ENCODE assay signal across 13 cellular contexts in the genomic region with DNA sequence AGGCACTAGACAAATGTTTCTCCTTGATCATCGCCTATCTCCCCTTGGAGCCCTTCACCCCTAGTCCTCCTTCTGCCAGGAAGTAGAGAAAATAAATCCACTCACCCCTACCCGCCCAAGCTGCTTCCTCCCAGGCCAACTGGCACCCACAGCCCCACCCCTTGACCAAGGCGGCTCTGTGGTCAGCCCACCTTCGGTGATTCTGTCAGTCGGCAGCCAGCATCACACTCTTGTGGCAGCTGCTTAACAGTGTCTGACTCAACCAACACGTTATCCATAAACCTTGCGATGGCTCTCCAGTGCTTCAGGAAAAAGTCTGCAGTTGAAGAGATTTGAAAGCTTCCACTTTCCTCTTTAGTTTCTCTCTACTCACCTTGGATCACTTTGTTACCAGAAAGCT. TPM values are rescaled to one million over a fixed set of nuclear protein-coding genes. Genes with fewer than 3 reads are reported as not detected.
A peak's percentile ranks its signal among the peaks of the same experiment; 100 is the strongest.
DNase-seq lines count a peak whose midpoint lies in the region; ATAC-seq and TF ChIP-seq lines count a peak whose summit lies in the region.
"Had no signal": no experiment of that assay in that cellular context is flagged by ENCODE, and none has a peak within 500 bp of the region (broad histone marks: within the 10 kb centered on the region; RNA-seq: fewer than 3 reads in every experiment).

No MANE protein-coding gene starts in this region.

- TF ChIP-seq CTCF in neural progenitor cell (IDR thresholded peaks at IDR 0.05) = no peak
- no peak for TF ChIP-seq CTCF in GM10266 (IDR thresholded peaks at IDR 0.05; ENCODE audit: control insufficient read depth, insufficient read depth, low read depth, missing control alignments)

- no peaks in the 10 kb centered on the region for H3K27me3 Mint-ChIP-seq in activated T-helper 2 cell treated with anti-CD3 and anti-CD28 coated beads, Interferon-gamma antibody, Interleukin-2, Interleukin-4, amounts not matched to agents 10 μg/mL and 5 μg/mL and 100 μg/mL, durations not matched to agents 14 hours and 24 hours and 36 hours (ENCODE audit: low read depth)
- peaks cover 4% of the 10 kb centered on the region for H3K27me3 Mint-ChIP-seq in neural progenitor cell (ENCODE audit: insufficient read depth, low read depth)
- H3K27me3 Mint-ChIP-seq: CD4-positive, alpha-beta T cell had no signal

- no peak overlapping the region for H2AFZ ChIP-seq in neural progenitor cell (replicated peaks)
- no peak overlapping the region for H2AFZ ChIP-seq in neuronal stem cell (ENCODE audit: low read length)

- H3K18ac ChIP-seq in neuronal stem cell (ENCODE audit: low read length) = no peak overlapping the region

- H3K9me3 ChIP-seq in neural progenitor cell (ENCODE audit: low read depth) (no peaks in the 10 kb centered on the region), neuronal stem cell (replicated peaks in 1 of 2; ENCODE audit: control insufficient read depth in 2 of 2, insufficient read depth in 1 of 2, low read depth in 1 of 2, low read length in 2 of 2) (peaks cover 0 to 9% of the 10 kb centered on the region in 2 donors)

- H3K4me3 Mint-ChIP-seq in activated T-helper 2 cell treated with anti-CD3 and anti-CD28 coated beads, Interferon-gamma antibody, Interleukin-2, Interleukin-4, amounts not matched to agents 10 μg/mL and 5 μg/mL and 100 μg/mL, durations not matched to agents 14 hours and 24 hours and 36 hours (ENCODE audit: low read depth) = no peak overlapping the region
- H3K4me3 Mint-ChIP-seq in neural progenitor cell = peak overlapping the region; percentile 43
- H3K4me3 Mint-ChIP-seq: CD4-positive, alpha-beta T cell had no signal

- no peaks in the 10 kb centered on the region for H3F3A ChIP-seq in neural progenitor cell (ENCODE audit: low read depth)

- H2BK120ac ChIP-seq in neuronal stem cell (ENCODE audit: low read depth, low read length) = no peak overlapping the region

- peaks cover 11% of the 10 kb centered on the region for H3K36me3 Mint-ChIP-seq in activated T-helper 2 cell treated with anti-CD3 and anti-CD28 coated beads, Interferon-gamma antibody, Interleukin-2, Interleukin-4, amounts not matched to agents 10 μg/mL and 5 μg/mL and 100 μg/mL, durations not matched to agents 14 hours and 24 hours and 36 hours (ENCODE audit: low read depth)
- H3K36me3 Mint-ChIP-seq in neural progenitor cell = peaks cover 47% of the 10 kb centered on the region

- H4K8ac ChIP-seq in neuronal stem cell (ENCODE audit: low read depth, low read length) = no peak overlapping the region

- peaks cover 18% of the 10 kb centered on the region for H3K4me1 Mint-ChIP-seq in activated T-helper 2 cell treated with anti-CD3 and anti-CD28 coated beads, Interferon-gamma antibody, Interleukin-2, Interleukin-4, amounts not matched to agents 10 μg/mL and 5 μg/mL and 100 μg/mL, durations not matched to agents 14 hours and 24 hours and 36 hours (ENCODE audit: low read depth)
- H3K4me1 Mint-ChIP-seq in neural progenitor cell = peaks cover 33% of the 10 kb centered on the region

- H3K79me2 ChIP-seq in neural progenitor cell (ENCODE audit: low read depth) = peaks cover 79% of the 10 kb centered on the region

- WGBS in neuronal stem cell (ENCODE audit: extremely low coverage in 2 of 2, insufficient read length in 2 of 2, insufficient replicate concordance in 1 of 2), 2 donors = no CpG with 5 or more reads among the region's 7 CpGs

- peak overlapping the region; percentile 43 for H3K27ac Mint-ChIP-seq in activated T-helper 2 cell treated with anti-CD3 and anti-CD28 coated beads, Interferon-gamma antibody, Interleukin-2, Interleukin-4, amounts not matched to agents 10 μg/mL and 5 μg/mL and 100 μg/mL, durations not matched to agents 14 hours and 24 hours and 36 hours
- no peak overlapping the region for H3K27ac Mint-ChIP-seq in neural progenitor cell
- H3K27ac Mint-ChIP-seq: CD4-positive, alpha-beta T cell had no signal

- H3K9ac ChIP-seq in neural progenitor cell = no peak overlapping the region
- H3K9ac ChIP-seq in neuronal stem cell (ENCODE audit: low read depth, low read length, poor library complexity) = no peak overlapping the region

- H3K9me3 Mint-ChIP-seq in activated T-helper 2 cell treated with anti-CD3 and anti-CD28 coated beads, Interferon-gamma antibody, Interleukin-2, Interleukin-4, amounts not matched to agents 10 μg/mL and 5 μg/mL and 100 μg/mL, durations not matched to agents 14 hours and 24 hours and 36 hours = no peaks in the 10 kb centered on the region
- H3K9me3 Mint-ChIP-seq in neural progenitor cell = peaks cover 4% of the 10 kb centered on the region
- H3K9me3 Mint-ChIP-seq: CD4-positive, alpha-beta T cell had no signal

- H3K27me3 ChIP-seq in neural progenitor cell = no peaks in the 10 kb centered on the region
- no peaks in the 10 kb centered on the region for H3K27me3 ChIP-seq in neuronal stem cell (ENCODE audit: control insufficient read depth in 3 of 3, insufficient read depth in 3 of 3, low read depth in 1 of 3, low read length in 3 of 3)

- H3K4me2 ChIP-seq in neural progenitor cell (no peak overlapping the region), neuronal stem cell (ENCODE audit: insufficient read depth, low read length, poor library complexity, severe bottlenecking) (no peak overlapping the region)

- H3K14ac ChIP-seq in neuronal stem cell (ENCODE audit: low read length) = no peak overlapping the region

- intact Hi-C loops in activated T-helper 2 cell treated with anti-CD3 and anti-CD28 coated beads, Interferon-gamma antibody, Interleukin-2, Interleukin-4, amounts not matched to agents 10 μg/mL and 5 μg/mL and 100 μg/mL, durations not matched to agents 14 hours and 24 hours and 36 hours (cut with micrococcal nuclease) = no loop called here

- H3K4me3 ChIP-seq in neural progenitor cell = no peak overlapping the region
- no peak overlapping the region for H3K4me3 ChIP-seq in neuronal stem cell (ENCODE audit: low read length in 2 of 2)

- H3K4me1 ChIP-seq in neural progenitor cell = peaks cover 27% of the 10 kb centered on the region
- peaks cover 0 to 20% of the 10 kb centered on the region in 2 donors for H3K4me1 ChIP-seq in neuronal stem cell (ENCODE audit: control insufficient read depth in 2 of 2, insufficient read depth in 1 of 2, low read depth in 1 of 2, low read length in 2 of 2)

- no peak for ATAC-seq in GM18519 (IDR thresholded peaks at IDR 0.05; ENCODE audit: low FRiP score, unreplicated experiment)

- no peak overlapping the region for H2AK5ac ChIP-seq in neuronal stem cell (ENCODE audit: low read depth, low read length)

- peaks cover 99% of the 10 kb centered on the region for H4K20me1 ChIP-seq in neural progenitor cell (ENCODE audit: low read depth)

- H3K36me3 ChIP-seq in neural progenitor cell = no peaks in the 10 kb centered on the region
- peaks cover 7 to 82% of the 10 kb centered on the region in 2 donors for H3K36me3 ChIP-seq in neuronal stem cell (replicated peaks in 1 of 2; ENCODE audit: control insufficient read depth in 2 of 2, insufficient read depth in 2 of 2, low read length in 2 of 2)

- H2BK15ac ChIP-seq in neuronal stem cell (ENCODE audit: low read length) = no peak overlapping the region

- H2BK5ac ChIP-seq in neuronal stem cell (ENCODE audit: low read length) = no peak overlapping the region

- H3K4ac ChIP-seq in neuronal stem cell (ENCODE audit: low read length) = no peak overlapping the region

- no peak overlapping the region for H2BK12ac ChIP-seq in neuronal stem cell (ENCODE audit: low read length)

- no peak overlapping the region for H4K91ac ChIP-seq in neuronal stem cell (ENCODE audit: low read depth, low read length, poor library complexity)

- DNase-seq in Daoy (ENCODE audit: low read depth) (peak; percentile 73), LoVo (ENCODE audit: low spot score) (peak; percentile 70), neural progenitor cell (ENCODE audit: low spot score) (no peak), neuronal stem cell (ENCODE audit: low spot score) (no peak), GM10266 (ENCODE audit: extremely low spot score) (no peak), SHP77 (lab: John Stamatoyannopoulos, UW) (no peak)
- DNase-seq in activated T-helper 2 cell treated with anti-CD3 and anti-CD28 coated beads, Interferon-gamma antibody, Interleukin-2, Interleukin-4, amounts not matched to agents 10 μg/mL and 5 μg/mL and 100 μg/mL, durations not matched to agents 14 hours and 24 hours and 36 hours (ENCODE audit: low spot score) = no peak
- DNase-seq: activated CD4-positive, alpha-beta T cell treated with anti-CD3 and anti-CD28 coated beads, Interleukin-2, amount 50 U/mL, for 4 hours; amygdala; CD4-positive, alpha-beta T cell; effector memory CD4-positive, alpha-beta T cell; left ventricle myocardium superior had no signal

- H3K23ac ChIP-seq in neuronal stem cell (ENCODE audit: low read depth, low read length, poor library complexity) = no peak overlapping the region

- peaks cover 22% of the 10 kb centered on the region for H3K79me1 ChIP-seq in neuronal stem cell (ENCODE audit: low read depth, low read length)

- no peak overlapping the region for H3K27ac ChIP-seq in neural progenitor cell
- H3K27ac ChIP-seq in neuronal stem cell (replicated peaks; ENCODE audit: low read length) = no peak overlapping the region

RNA-seq across cellular contexts. Expression of gene SHF, which starts 7.6 kb away (rescaled TPM):
- 0.36 and 1.7 TPM in 2 replicates for total RNA-seq in Daoy (2014; rRNA removed; shearing (Covaris generic))
- 16.3 and 16.4 TPM in 2 replicates for total RNA-seq in activated T-helper 2 cell treated with anti-CD3 and anti-CD28 coated beads, Interferon-gamma antibody, Interleukin-2, Interleukin-4, amounts not matched to agents 10 μg/mL and 5 μg/mL and 100 μg/mL, durations not matched to agents 14 hours and 24 hours and 36 hours
- total RNA-seq in neural progenitor cell (ENCODE audit: low replicate concordance) = 32.2 and 53.7 TPM in 2 replicates
- polyA plus RNA-seq in neuronal stem cell (2013, experiment 1 of 2) = 31.0 TPM
- 29.9 TPM for polyA plus RNA-seq in neuronal stem cell (2013, experiment 2 of 2)

RNA-seq across cellular contexts. Expression of gene DUOX1, which starts 50.4 kb away (rescaled TPM):
- total RNA-seq in Daoy (2014; rRNA removed; shearing (Covaris generic)) = 0.03 and 0.17 TPM in 2 replicates
- total RNA-seq in activated T-helper 2 cell treated with anti-CD3 and anti-CD28 coated beads, Interferon-gamma antibody, Interleukin-2, Interleukin-4, amounts not matched to agents 10 μg/mL and 5 μg/mL and 100 μg/mL, durations not matched to agents 14 hours and 24 hours and 36 hours = 0.37 and 0.50 TPM in 2 replicates
- total RNA-seq in neural progenitor cell (ENCODE audit: low replicate concordance) = 0.09 and 0.30 TPM in 2 replicates
- polyA plus RNA-seq in neuronal stem cell (2013, experiment 1 of 2) = 0.06 TPM
- polyA plus RNA-seq in neuronal stem cell (2013, experiment 2 of 2) = 0.03 TPM

RNA-seq across cellular contexts. Expression of gene DUOXA1, which starts 50.5 kb away (rescaled TPM):
- total RNA-seq in Daoy (2014; rRNA removed; shearing (Covaris generic)) = not detected in 2 replicates
- 0.21 TPM in 1 of 2 replicates, not detected in the other for total RNA-seq in activated T-helper 2 cell treated with anti-CD3 and anti-CD28 coated beads, Interferon-gamma antibody, Interleukin-2, Interleukin-4, amounts not matched to agents 10 μg/mL and 5 μg/mL and 100 μg/mL, durations not matched to agents 14 hours and 24 hours and 36 hours
- total RNA-seq in neural progenitor cell (ENCODE audit: low replicate concordance) = not detected in 2 replicates
- 0.04 TPM for polyA plus RNA-seq in neuronal stem cell (2013, experiment 1 of 2)
- polyA plus RNA-seq in neuronal stem cell (2013, experiment 2 of 2) = not detected

Comparison
In these comparisons a context has a peak if more than half of its experiments do, and no peak if none do; other contexts are left out.
1. DNase-seq: peak in Daoy (single experiment) and LoVo (single experiment); none in activated T-helper 2 cell treated with anti-CD3 and anti-CD28 coated beads, Interferon-gamma antibody, Interleukin-2, Interleukin-4, amounts not matched to agents 10 μg/mL and 5 μg/mL and 100 μg/mL, durations not matched to agents 14 hours and 24 hours and 36 hours (single experiment), neural progenitor cell (single experiment), neuronal stem cell (single experiment), GM10266 (single experiment) and SHP77 (0 of 2).